In the genomic region with DNA sequence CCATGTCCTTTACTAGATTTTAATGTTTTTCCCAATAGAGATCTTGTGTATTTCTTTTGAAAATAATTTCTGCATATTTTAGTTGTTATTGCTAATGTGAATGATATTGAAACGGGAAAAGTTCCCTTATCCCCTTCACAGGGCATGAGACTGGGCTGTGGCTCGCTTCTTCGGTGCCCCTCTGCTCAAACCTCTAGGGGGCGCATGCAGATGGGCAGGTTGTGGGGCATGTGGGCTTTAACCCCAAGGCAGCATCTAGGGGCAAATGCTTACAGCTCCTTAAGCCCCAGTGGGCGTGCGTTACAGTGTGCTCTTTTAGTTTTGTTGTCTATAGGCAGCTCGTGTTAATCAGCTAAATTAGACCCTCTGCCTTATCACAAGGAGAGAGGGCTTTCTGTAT, we compare ENCODE assay signal across 1 cellular context.
TF ChIP-seq lines count a peak whose summit lies in the region.

No MANE protein-coding gene starts in this region.

TF ChIP-seq in H1, 55 proteins besides CTCF, POLR2A, EP300 and RAD21:
- no peak for TF ChIP-seq SIX5 (IDR thresholded peaks at IDR 0.05; ENCODE audit: low read depth, low read length)
- TF ChIP-seq RBBP5 (IDR thresholded peaks at IDR 0.05; ENCODE audit: borderline replicate concordance, low read depth, low read length), result no peak
- TF ChIP-seq NANOG (IDR thresholded peaks at IDR 0.05; ENCODE audit: insufficient read depth, low read depth, low read length, poor library complexity, severe bottlenecking), result no peak
- TF ChIP-seq POU5F1 (IDR thresholded peaks at IDR 0.05; ENCODE audit: low read depth, low read length), result no peak
- TF ChIP-seq CREB1 (IDR thresholded peaks at IDR 0.05), result no peak
- no peak for TF ChIP-seq SP1 (IDR thresholded peaks at IDR 0.05; ENCODE audit: low read depth, low read length)
- no peak for TF ChIP-seq GTF2F1 (IDR thresholded peaks at IDR 0.05; ENCODE audit: borderline replicate concordance, low read depth, low read length)
- TF ChIP-seq POLR2AphosphoS5 (IDR thresholded peaks at IDR 0.05; ENCODE audit: low read depth, low read length), result no peak
- TF ChIP-seq ZNF274 (IDR thresholded peaks at IDR 0.05; ENCODE audit: borderline replicate concordance, extremely low read depth, low read length), result no peak
- no peak for TF ChIP-seq CHD2 (IDR thresholded peaks at IDR 0.05; ENCODE audit: low read length)
- no peak for TF ChIP-seq SUZ12 (IDR thresholded peaks at IDR 0.05; ENCODE audit: low read length)
- TF ChIP-seq, protein P1, sequence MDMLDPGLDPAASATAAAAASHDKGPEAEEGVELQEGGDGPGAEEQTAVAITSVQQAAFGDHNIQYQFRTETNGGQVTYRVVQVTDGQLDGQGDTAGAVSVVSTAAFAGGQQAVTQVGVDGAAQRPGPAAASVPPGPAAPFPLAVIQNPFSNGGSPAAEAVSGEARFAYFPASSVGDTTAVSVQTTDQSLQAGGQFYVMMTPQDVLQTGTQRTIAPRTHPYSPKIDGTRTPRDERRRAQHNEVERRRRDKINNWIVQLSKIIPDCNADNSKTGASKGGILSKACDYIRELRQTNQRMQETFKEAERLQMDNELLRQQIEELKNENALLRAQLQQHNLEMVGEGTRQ (IDR thresholded peaks at IDR 0.05; ENCODE audit: low read length), result no peak
- no peak for TF ChIP-seq TAF7 (optimal IDR thresholded peaks at IDR 0.05; ENCODE audit: borderline replicate concordance, low read depth, low read length)
